In the genomic region with DNA sequence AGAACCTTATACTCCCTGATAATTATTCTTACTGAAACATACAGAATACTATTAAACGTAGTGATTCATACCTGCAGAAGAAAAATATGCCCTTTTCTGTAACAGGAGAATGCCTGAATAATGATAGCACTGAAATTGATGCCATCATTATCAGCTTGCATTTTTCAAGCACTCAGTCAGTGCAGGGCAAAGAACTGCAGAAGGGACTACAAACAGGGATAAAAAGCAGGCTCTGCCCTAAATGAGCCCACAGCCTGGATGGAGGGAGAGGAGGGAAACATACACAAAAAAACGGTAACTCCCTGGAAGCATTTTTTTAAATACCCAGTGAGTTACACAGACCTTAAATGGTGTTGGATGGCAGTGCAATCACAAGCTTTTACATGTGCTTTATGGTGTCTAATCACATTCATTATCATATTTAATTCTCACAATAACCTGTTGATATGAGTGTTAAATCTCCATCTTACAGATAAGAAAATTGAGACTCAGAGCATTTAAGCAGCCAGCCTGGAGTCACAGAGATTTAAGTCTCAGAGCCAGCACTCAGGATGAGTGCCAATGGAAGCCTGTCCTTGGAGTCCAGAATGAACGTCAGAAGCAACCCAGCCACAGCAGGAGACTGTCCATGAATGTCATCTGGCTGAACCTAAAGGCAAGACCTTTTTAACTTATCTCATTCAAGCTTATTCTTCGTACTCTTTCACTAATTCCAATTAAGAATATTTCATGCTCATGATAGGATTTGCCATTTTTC, we compare ENCODE assay signal across 24 cellular contexts.
DNase-seq lines count a peak whose midpoint lies in the region; ATAC-seq and TF ChIP-seq lines count a peak whose summit lies in the region.
"Had no signal": no experiment of that assay in that cellular context is flagged by ENCODE, and none has a peak within 500 bp of the region (broad histone marks: within the 10 kb centered on the region; RNA-seq: fewer than 3 reads in every experiment).

No MANE protein-coding gene starts in this region.

- ATAC-seq in esophagus mucosa (no peak), mucosa of descending colon (no peak)
- ATAC-seq: HepG2, PC-3, Right ventricle myocardium inferior, SK-N-SH treated with all-trans-retinoic acid at 6 μM for 48 hours had no signal

- DNase-seq in ELF-1 (ENCODE audit: low read depth, low spot score) (peak; percentile 1), NCI-H69 (lab: John Stamatoyannopoulos, UW) (peak; percentile 1), medulla oblongata (ENCODE audit: extremely low spot score) (peak; percentile 59), pons (ENCODE audit: low spot score) (peak; percentile 16), mucosa of descending colon (no peak), H4 (ENCODE audit: low spot score) (no peak)
- DNase-seq: CD4-positive, alpha-beta T cell; DMS53; HCEC 1CT; Karpas-422; NCI-H1105 treated with DMSO at 0.1 percent for 48 hours; NCI-H2029 treated with DMSO at 0.1 percent for 48 hours; NCI-H2171 treated with DMSO at 0.1 percent for 48 hours; NCI-H345; NCI-H510A treated with DMSO at 0.1 percent for 48 hours; NCI-H82; NK-92 treated with Interleukin-12 subunit alpha and Interleukin-12 subunit beta, amount 100 ng/mL, for 24 hours; PC-3; SJCRH30 had no signal

- TF ChIP-seq CTCF in mucosa of descending colon (IDR thresholded peaks at IDR 0.05) = no peak

- H3K36me3 ChIP-seq in mucosa of descending colon (ENCODE audit: low read depth) = no peaks in the 10 kb centered on the region
- H3K36me3 ChIP-seq: BLaER1 treated with 17β-estradiol and CSF1 and Interleukin-3, amounts not matched to agents 10 nM and 100 nM; SJCRH30 had no signal

- H3K4me3 ChIP-seq in mucosa of descending colon = no peak overlapping the region
- H3K4me3 ChIP-seq: BLaER1 treated with 17β-estradiol and CSF1 and Interleukin-3, amounts not matched to agents 10 nM and 100 nM; SJCRH30 had no signal

- no peaks in the 10 kb centered on the region for H3K9me3 ChIP-seq in mucosa of descending colon
- H3K9me3 ChIP-seq: SJCRH30 had no signal

- intact Hi-C loops in mucosa of descending colon (cut with DNase I, micrococcal nuclease) = no loop called here

- no peaks in the 10 kb centered on the region for H3K4me1 ChIP-seq in mucosa of descending colon (ENCODE audit: low read depth)
- H3K4me1 ChIP-seq: SJCRH30 had no signal

Comparison
In these comparisons a context has a peak if more than half of its experiments do, and no peak if none do; other contexts are left out.
1. DNase-seq: peak in ELF-1 (single experiment), NCI-H69 (single experiment), medulla oblongata (single experiment) and pons (single experiment); none in mucosa of descending colon (0 of 3) and H4 (single experiment).